ENCODE assay signal across 8 cellular contexts in genomic region chr20:62030834-62031434, GRCh38. TPM values are rescaled to one million over a fixed set of nuclear protein-coding genes. Genes with fewer than 3 reads are reported as not detected.
DNase-seq lines count a peak whose midpoint lies in the region; ATAC-seq and TF ChIP-seq lines count a peak whose summit lies in the region.

No MANE protein-coding gene starts in this region.

- H3K27ac ChIP-seq in esophagus squamous epithelium, result peak overlapping the region in 1 of 4 donors; percentile 29

- no peak overlapping the region for H3K4me3 Mint-ChIP-seq in activated T-helper 2 cell treated with anti-CD3 and anti-CD28 coated beads, Interferon-gamma antibody, Interleukin-2, Interleukin-4, amounts not matched to agents 10 μg/mL and 5 μg/mL and 100 μg/mL, durations not matched to agents 14 hours and 24 hours and 36 hours (ENCODE audit: low read depth)

- DNase-seq in activated CD4-positive, CD25-positive, alpha-beta regulatory T cell treated with anti-CD3 and anti-CD28 coated beads, Interleukin-2, amount 50 U/mL, for 72 hours, result no peak
- no peak for DNase-seq in activated T-helper 2 cell treated with anti-CD3 and anti-CD28 coated beads, Interferon-gamma antibody, Interleukin-2, Interleukin-4, amounts not matched to agents 10 μg/mL and 5 μg/mL and 100 μg/mL, durations not matched to agents 14 hours and 24 hours and 36 hours (ENCODE audit: low spot score)
- DNase-seq in stimulated activated CD4-positive, alpha-beta T cell treated with anti-CD3 and anti-CD28 coated beads, Interleukin-4, amount 100 ng/mL, for 24 hours, result peak; percentile 16
- DNase-seq in NCI-H345 treated with DMSO at 0.1 percent for 48 hours (lab: John Stamatoyannopoulos, UW; ENCODE audit: unreplicated experiment) (no peak), esophagus squamous epithelium (lab: John Stamatoyannopoulos, UW) (no peak)

- no peaks in the 10 kb centered on the region for H3K9me3 Mint-ChIP-seq in activated T-helper 2 cell treated with anti-CD3 and anti-CD28 coated beads, Interferon-gamma antibody, Interleukin-2, Interleukin-4, amounts not matched to agents 10 μg/mL and 5 μg/mL and 100 μg/mL, durations not matched to agents 14 hours and 24 hours and 36 hours

- TF ChIP-seq CTCF in esophagus squamous epithelium (IDR thresholded peaks at IDR 0.05), result no peak

- peaks cover 4% of the 10 kb centered on the region for H3K36me3 Mint-ChIP-seq in activated T-helper 2 cell treated with anti-CD3 and anti-CD28 coated beads, Interferon-gamma antibody, Interleukin-2, Interleukin-4, amounts not matched to agents 10 μg/mL and 5 μg/mL and 100 μg/mL, durations not matched to agents 14 hours and 24 hours and 36 hours (ENCODE audit: low read depth)

- intact Hi-C loops in activated T-helper 2 cell treated with anti-CD3 and anti-CD28 coated beads, Interferon-gamma antibody, Interleukin-2, Interleukin-4, amounts not matched to agents 10 μg/mL and 5 μg/mL and 100 μg/mL, durations not matched to agents 14 hours and 24 hours and 36 hours (cut with micrococcal nuclease), result no loop called here
- intact Hi-C loops in esophagus squamous epithelium (cut with DNase I), result no loop called here

- peaks cover 28% of the 10 kb centered on the region for H3K4me1 Mint-ChIP-seq in activated T-helper 2 cell treated with anti-CD3 and anti-CD28 coated beads, Interferon-gamma antibody, Interleukin-2, Interleukin-4, amounts not matched to agents 10 μg/mL and 5 μg/mL and 100 μg/mL, durations not matched to agents 14 hours and 24 hours and 36 hours (ENCODE audit: low read depth)

- TF ChIP-seq POLR2A in esophagus squamous epithelium (IDR thresholded peaks at IDR 0.05), result no peak

- WGBS in esophagus squamous epithelium, 2 donors, result 67 to 70% methylated on average over 14 of the region's 14 CpGs

- no peak overlapping the region for H3K4me3 ChIP-seq in esophagus squamous epithelium

- H3K27me3 ChIP-seq in esophagus squamous epithelium, result no peaks in the 10 kb centered on the region

- no peaks in the 10 kb centered on the region for H3K9me3 ChIP-seq in esophagus squamous epithelium

- peak overlapping the region; percentile 20 for H3K27ac Mint-ChIP-seq in activated T-helper 2 cell treated with anti-CD3 and anti-CD28 coated beads, Interferon-gamma antibody, Interleukin-2, Interleukin-4, amounts not matched to agents 10 μg/mL and 5 μg/mL and 100 μg/mL, durations not matched to agents 14 hours and 24 hours and 36 hours

- H3K36me3 ChIP-seq in esophagus squamous epithelium, result no peaks in the 10 kb centered on the region

- H3K4me1 ChIP-seq in esophagus squamous epithelium, result peaks cover 0 to 43% (median 13%) of the 10 kb centered on the region in 3 donors

- no peaks in the 10 kb centered on the region for H3K27me3 Mint-ChIP-seq in activated T-helper 2 cell treated with anti-CD3 and anti-CD28 coated beads, Interferon-gamma antibody, Interleukin-2, Interleukin-4, amounts not matched to agents 10 μg/mL and 5 μg/mL and 100 μg/mL, durations not matched to agents 14 hours and 24 hours and 36 hours (ENCODE audit: low read depth)

- ATAC-seq in activated CD4-positive, CD25-positive, alpha-beta regulatory T cell treated with anti-CD3 and anti-CD28 coated beads, Interleukin-2, amount 50 U/mL, for 24 hours, result peak; percentile 51 to 65
- ATAC-seq in HG03378 (IDR thresholded peaks at IDR 0.05; ENCODE audit: unreplicated experiment) (peak; percentile 53), HG03354 (IDR thresholded peaks at IDR 0.05; ENCODE audit: poor library complexity, severe bottlenecking, unreplicated experiment) (no peak)

RNA-seq across cellular contexts. Expression of gene TAF4, which starts 34.7 kb away (rescaled TPM):
- 23.6 and 26.9 TPM in 2 replicates for total RNA-seq in activated T-helper 2 cell treated with anti-CD3 and anti-CD28 coated beads, Interferon-gamma antibody, Interleukin-2, Interleukin-4, amounts not matched to agents 10 μg/mL and 5 μg/mL and 100 μg/mL, durations not matched to agents 14 hours and 24 hours and 36 hours
- total RNA-seq in esophagus squamous epithelium, result 10 to 100 TPM in 3 of 4 donors, 1 to 10 TPM in 1; 4.9 to 16.5 (median 14.4) TPM
